8 cellular contexts compared by ENCODE assay signal in the genomic region with DNA sequence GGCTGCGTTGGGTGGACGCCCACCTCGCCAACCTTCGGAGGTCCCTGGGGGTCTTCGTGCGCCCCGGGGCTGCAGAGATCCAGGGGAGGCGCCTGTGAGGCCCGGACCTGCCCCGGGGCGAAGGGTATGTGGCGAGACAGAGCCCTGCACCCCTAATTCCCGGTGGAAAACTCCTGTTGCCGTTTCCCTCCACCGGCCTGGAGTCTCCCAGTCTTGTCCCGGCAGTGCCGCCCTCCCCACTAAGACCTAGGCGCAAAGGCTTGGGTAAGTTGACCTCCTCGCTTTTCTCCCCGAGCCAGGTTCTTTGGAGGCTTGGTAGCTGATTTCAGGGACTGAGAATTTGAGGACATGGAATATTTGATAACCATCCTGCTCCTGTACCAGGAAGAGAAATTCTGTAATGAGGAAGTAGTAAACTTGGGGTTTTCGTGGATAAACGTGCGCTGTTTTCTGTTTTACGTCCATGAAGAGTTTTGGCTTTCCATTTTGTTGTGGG. TPM values are rescaled to one million over a fixed set of nuclear protein-coding genes. Genes with fewer than 3 reads are reported as not detected.
DNase-seq lines count a peak whose midpoint lies in the region; ATAC-seq and TF ChIP-seq lines count a peak whose summit lies in the region.

No MANE protein-coding gene starts in this region.

- peaks cover 43% of the 10 kb centered on the region for H3K4me1 Mint-ChIP-seq in CD8-positive, alpha-beta T cell (ENCODE audit: low read depth)
- H3K4me1 Mint-ChIP-seq in activated T-helper 1 cell treated with anti-CD3 and anti-CD28 coated beads, Interleukin-12 subunit alpha, Interleukin-12 subunit beta, Interleukin-2, Interleukin-4 antibody, amounts not matched to agents 30 ng/mL and 10 ng/mL and 1 ng/mL, durations not matched to agents 14 hours and 24 hours and 36 hours (ENCODE audit: low read depth): peaks cover 48% of the 10 kb centered on the region

- peak overlapping the region; percentile 99 for H3K4me3 Mint-ChIP-seq in CD8-positive, alpha-beta T cell
- H3K4me3 Mint-ChIP-seq in activated T-helper 1 cell treated with anti-CD3 and anti-CD28 coated beads, Interleukin-12 subunit alpha, Interleukin-12 subunit beta, Interleukin-2, Interleukin-4 antibody, amounts not matched to agents 30 ng/mL and 10 ng/mL and 1 ng/mL, durations not matched to agents 14 hours and 24 hours and 36 hours: peak overlapping the region; percentile 92

- intact Hi-C loops in CD8-positive, alpha-beta T cell (cut with DNase I, micrococcal nuclease): loop anchor here (1.0 to 10.0 kb wide), 5 partner anchors 9 to 1741 kb away; a partner anchor contains a TSS
- intact Hi-C loops in activated T-helper 1 cell treated with anti-CD3 and anti-CD28 coated beads, Interleukin-12 subunit alpha, Interleukin-12 subunit beta, Interleukin-2, Interleukin-4 antibody, amounts not matched to agents 30 ng/mL and 10 ng/mL and 1 ng/mL, durations not matched to agents 14 hours and 24 hours and 36 hours (cut with micrococcal nuclease): loop anchor here (1.0 to 10.0 kb wide), 8 partner anchors 9 to 1738 kb away; a partner anchor contains a TSS

- no peaks in the 10 kb centered on the region for H3K9me3 Mint-ChIP-seq in CD8-positive, alpha-beta T cell
- H3K9me3 Mint-ChIP-seq in activated T-helper 1 cell treated with anti-CD3 and anti-CD28 coated beads, Interleukin-12 subunit alpha, Interleukin-12 subunit beta, Interleukin-2, Interleukin-4 antibody, amounts not matched to agents 30 ng/mL and 10 ng/mL and 1 ng/mL, durations not matched to agents 14 hours and 24 hours and 36 hours: no peaks in the 10 kb centered on the region

- no peak for ATAC-seq in CD8-positive, alpha-beta T cell
- no peak for ATAC-seq in HG03095 (IDR thresholded peaks at IDR 0.05; ENCODE audit: unreplicated experiment)

- H3K36me3 ChIP-seq in CD8-positive, alpha-beta T cell (ENCODE audit: insufficient read depth, low read length): no peaks in the 10 kb centered on the region

- peak overlapping the region; percentile 84 for H3K27ac Mint-ChIP-seq in CD8-positive, alpha-beta T cell
- H3K27ac Mint-ChIP-seq in activated T-helper 1 cell treated with anti-CD3 and anti-CD28 coated beads, Interleukin-12 subunit alpha, Interleukin-12 subunit beta, Interleukin-2, Interleukin-4 antibody, amounts not matched to agents 30 ng/mL and 10 ng/mL and 1 ng/mL, durations not matched to agents 14 hours and 24 hours and 36 hours: peak overlapping the region; percentile 81

- no peaks in the 10 kb centered on the region for H3K27me3 Mint-ChIP-seq in CD8-positive, alpha-beta T cell (ENCODE audit: low read depth)
- no peaks in the 10 kb centered on the region for H3K27me3 Mint-ChIP-seq in activated T-helper 1 cell treated with anti-CD3 and anti-CD28 coated beads, Interleukin-12 subunit alpha, Interleukin-12 subunit beta, Interleukin-2, Interleukin-4 antibody, amounts not matched to agents 30 ng/mL and 10 ng/mL and 1 ng/mL, durations not matched to agents 14 hours and 24 hours and 36 hours (ENCODE audit: insufficient read depth)

- no peak for TF ChIP-seq CTCF in CD8-positive, alpha-beta T cell (IDR thresholded peaks at IDR 0.05)
- TF ChIP-seq CTCF in GM20000 (IDR thresholded peaks at IDR 0.05; ENCODE audit: extremely low read depth, missing control alignments): no peak

- CTCF ChIA-PET in CD8-positive, alpha-beta T cell (lab: Charles Lee): interaction anchor here (0.7 to 0.9 kb wide), 2 partner anchors 44 to 51 kb away, joined by 3 to 4 read pairs; no protein-coding TSS in a partner anchor

- H3K4me3 ChIP-seq in CD8-positive, alpha-beta T cell (ENCODE audit: low read depth, low read length): peak overlapping the region; percentile 99

- H3K36me3 Mint-ChIP-seq in CD8-positive, alpha-beta T cell: peaks cover 32% of the 10 kb centered on the region
- peaks cover 23% of the 10 kb centered on the region for H3K36me3 Mint-ChIP-seq in activated T-helper 1 cell treated with anti-CD3 and anti-CD28 coated beads, Interleukin-12 subunit alpha, Interleukin-12 subunit beta, Interleukin-2, Interleukin-4 antibody, amounts not matched to agents 30 ng/mL and 10 ng/mL and 1 ng/mL, durations not matched to agents 14 hours and 24 hours and 36 hours (ENCODE audit: low read depth)

- no peaks in the 10 kb centered on the region for H3K27me3 ChIP-seq in CD8-positive, alpha-beta T cell (ENCODE audit: insufficient read depth, low read length)

- POLR2A ChIA-PET in CD8-positive, alpha-beta T cell (lab: Charles Lee): interaction anchor here (3.4 kb wide), 1 partner anchor 52 kb away, joined by 30 read pairs; a partner anchor contains a TSS

- H3K9me3 ChIP-seq in CD8-positive, alpha-beta T cell (ENCODE audit: low read length): no peaks in the 10 kb centered on the region

- peak in 2 of 7 experiments; percentile 19 for DNase-seq in CD8-positive, alpha-beta T cell
- DNase-seq in GM20000 (ENCODE audit: low spot score) (peak; percentile 33), Kasumi-1 (lab: John Stamatoyannopoulos, UW) (peak; percentile 56 to 73), globus pallidus (ENCODE audit: low spot score) (peak; percentile 33), nucleus accumbens (lab: John Stamatoyannopoulos, UW) (peak in 31 of 56 donors; percentile 1 to 60 (median 30)), SKM-1 treated with dmso at 0.1 percent for 144 hours (lab: John Stamatoyannopoulos, UW; ENCODE audit: unreplicated experiment) (no peak)
- no peak for DNase-seq in activated T-helper 1 cell treated with anti-CD3 and anti-CD28 coated beads, Interleukin-12 subunit alpha, Interleukin-12 subunit beta, Interleukin-2, Interleukin-4 antibody, amounts not matched to agents 30 ng/mL and 10 ng/mL and 1 ng/mL, durations not matched to agents 14 hours and 24 hours and 36 hours (ENCODE audit: low spot score)

- H3K27ac ChIP-seq in CD8-positive, alpha-beta T cell (ENCODE audit: low read depth, low read length): peak overlapping the region; percentile 60

- H3K4me1 ChIP-seq in CD8-positive, alpha-beta T cell (ENCODE audit: insufficient read depth, low read length): peaks cover 14% of the 10 kb centered on the region

RNA-seq across cellular contexts. Expression of a gene that starts 0.5 kb away (rescaled TPM):
- 10 to 100 TPM; 10.5 to 11.9 TPM for total RNA-seq in CD8-positive, alpha-beta T cell
- total RNA-seq in activated T-helper 1 cell treated with anti-CD3 and anti-CD28 coated beads, Interleukin-12 subunit alpha, Interleukin-12 subunit beta, Interleukin-2, Interleukin-4 antibody, amounts not matched to agents 30 ng/mL and 10 ng/mL and 1 ng/mL, durations not matched to agents 14 hours and 24 hours and 36 hours: 21.2 and 23.9 TPM in 2 replicates

RNA-seq across cellular contexts. Expression of a gene that starts 1.0 kb away (rescaled TPM):
- 1 to 10 TPM; 1.4 to 1.9 TPM for total RNA-seq in CD8-positive, alpha-beta T cell
- total RNA-seq in activated T-helper 1 cell treated with anti-CD3 and anti-CD28 coated beads, Interleukin-12 subunit alpha, Interleukin-12 subunit beta, Interleukin-2, Interleukin-4 antibody, amounts not matched to agents 30 ng/mL and 10 ng/mL and 1 ng/mL, durations not matched to agents 14 hours and 24 hours and 36 hours: 35.5 and 36.5 TPM in 2 replicates

RNA-seq across cellular contexts. Expression of a gene that starts 52.1 kb away (rescaled TPM):
- 100 to 1,000 TPM; 686 TPM for total RNA-seq in CD8-positive, alpha-beta T cell
- 570 and 580 TPM in 2 replicates for total RNA-seq in activated T-helper 1 cell treated with anti-CD3 and anti-CD28 coated beads, Interleukin-12 subunit alpha, Interleukin-12 subunit beta, Interleukin-2, Interleukin-4 antibody, amounts not matched to agents 30 ng/mL and 10 ng/mL and 1 ng/mL, durations not matched to agents 14 hours and 24 hours and 36 hours

Comparison
In these comparisons a context has a peak if more than half of its experiments do, and no peak if none do; other contexts are left out.
1. DNase-seq: peak in GM20000 (single experiment), Kasumi-1 (2 of 2), globus pallidus (single experiment) and nucleus accumbens (31 of 56); none in activated T-helper 1 cell treated with anti-CD3 and anti-CD28 coated beads, Interleukin-12 subunit alpha, Interleukin-12 subunit beta, Interleukin-2, Interleukin-4 antibody, amounts not matched to agents 30 ng/mL and 10 ng/mL and 1 ng/mL, durations not matched to agents 14 hours and 24 hours and 36 hours (single experiment) and SKM-1 treated with dmso at 0.1 percent for 144 hours (single experiment).
2. RNA of a gene that starts 1.0 kb away (total RNA-seq): 35.5 to 36.5 TPM in activated T-helper 1 cell treated with anti-CD3 and anti-CD28 coated beads, Interleukin-12 subunit alpha, Interleukin-12 subunit beta, Interleukin-2, Interleukin-4 antibody, amounts not matched to agents 30 ng/mL and 10 ng/mL and 1 ng/mL, durations not matched to agents 14 hours and 24 hours and 36 hours; 1.4 to 1.9 TPM in CD8-positive, alpha-beta T cell; every median in the first group is over 10 times any median in the second.